In the genomic region with DNA sequence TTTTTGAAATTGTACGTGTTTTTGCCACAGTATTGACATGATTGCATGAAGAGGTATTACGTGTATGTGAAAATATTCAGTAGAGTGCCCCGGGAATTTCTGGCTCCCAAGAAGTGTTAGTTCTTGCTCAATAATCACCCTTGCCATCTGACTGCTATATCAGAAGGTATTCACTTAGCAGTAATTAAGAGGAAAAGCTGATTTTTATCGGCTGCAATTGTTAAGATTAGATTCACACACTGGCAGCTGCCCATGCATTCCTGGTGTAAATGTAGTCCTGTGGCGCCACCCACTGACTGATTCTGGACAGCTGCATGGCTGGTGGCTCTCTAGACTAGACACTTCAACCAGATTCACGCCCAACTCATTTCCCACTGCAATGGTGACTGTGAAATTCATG, we compare ENCODE assay signal across 8 cellular contexts.
DNase-seq lines count a peak whose midpoint lies in the region; ATAC-seq, FAIRE-seq and TF ChIP-seq lines count a peak whose summit lies in the region.

No MANE protein-coding gene starts in this region.

- DNase-seq in Right ventricle myocardium superior: peak; percentile 57
- no peak for DNase-seq in Right ventricle myocardium inferior (ENCODE audit: missing footprints)
- peak; percentile 48 for DNase-seq in NCI-H460 (ENCODE audit: extremely low read depth, low read depth)
- peak; percentile 47 for DNase-seq in bronchial epithelial cell (ENCODE audit: low read depth)
- peak; percentile 33 for DNase-seq in myocyte (ENCODE audit: low read depth)

- ATAC-seq in Right ventricle myocardium superior (ENCODE audit: poor library complexity): peak; percentile 57
- no peak for ATAC-seq in Right ventricle myocardium inferior
- no peak for ATAC-seq in HG02798 (IDR thresholded peaks at IDR 0.05; ENCODE audit: poor library complexity, unreplicated experiment)
- ATAC-seq in GM19395 (IDR thresholded peaks at IDR 0.05; ENCODE audit: unreplicated experiment): no peak
- ATAC-seq in HG03442 (IDR thresholded peaks at IDR 0.05; ENCODE audit: unreplicated experiment): no peak

- no peak for FAIRE-seq in bronchial epithelial cell (lab: Jason Lieb, UNC)

- H3K4me3 ChIP-seq in bronchial epithelial cell (ENCODE audit: low read depth, low read length): no peak overlapping the region

- peak; percentile 63 for TF ChIP-seq CTCF in bronchial epithelial cell (IDR thresholded peaks at IDR 0.05; ENCODE audit: insufficient read depth, low read length, severe bottlenecking)

- intact Hi-C loops in Right ventricle myocardium superior (cut with DNase I): no loop called here
- intact Hi-C loops in Right ventricle myocardium inferior (cut with DNase I): no loop called here

- H3K36me3 ChIP-seq in bronchial epithelial cell (ENCODE audit: control insufficient read depth, insufficient read depth, low read length): no peaks in the 10 kb centered on the region

- no peaks in the 10 kb centered on the region for H3K27me3 ChIP-seq in bronchial epithelial cell (ENCODE audit: control insufficient read depth, insufficient read depth, low read length)
